In genomic region chr2:162265666-162266467, GRCh38 we compare ENCODE assay signal across 16 cellular contexts. TPM values are rescaled to one million over a fixed set of nuclear protein-coding genes. Genes with fewer than 3 reads are reported as not detected.
"Had no signal": no experiment of that assay in that cellular context is flagged by ENCODE, and none has a peak within 500 bp of the region (broad histone marks: within the 10 kb centered on the region; RNA-seq: fewer than 3 reads in every experiment).

No MANE protein-coding gene starts in this region.

- ATAC-seq: activated CD8-positive, alpha-beta T cell treated with anti-CD3 and anti-CD28 coated beads, Interleukin-2, amount 10 ng/mL, durations not matched to agents 7 days and 5 days; natural killer cell treated with Interleukin-12 subunit alpha and Interleukin-12 subunit beta and Interleukin-15 and Interleukin-18, amount 100 ng/mL, for 72 hours; right lobe of liver; stimulated activated naive CD8-positive, alpha-beta T cell treated with anti-CD3 and anti-CD28 coated beads, Interleukin-15, Interleukin-2, amounts not matched to agents 100 U/mL and 50 U/mL, for 24 hours had no signal

- DNase-seq: activated CD4-positive, alpha-beta T cell treated with anti-CD3 and anti-CD28 coated beads for 4 hours; activated CD8-positive, alpha-beta T cell treated with anti-CD3 and anti-CD28 coated beads, Interleukin-2, amount 10 ng/mL, durations not matched to agents 7 days and 5 days; activated naive CD4-positive, alpha-beta T cell treated with anti-CD3 and anti-CD28 coated beads for 36 hours; cerebellar nuclear complex; dermis blood vessel endothelial cell; endodermal cell; erythroblast; hypothalamus; nucleus accumbens; right lobe of liver; stimulated activated CD4-positive, alpha-beta T cell treated with anti-CD3 and anti-CD28 coated beads, Interleukin-2, amount 100 ng/mL, for 48 hours; stimulated activated naive CD8-positive, alpha-beta T cell treated with anti-CD3 and anti-CD28 coated beads, Interleukin-15, Interleukin-2, amounts not matched to agents 100 U/mL and 50 U/mL, for 24 hours; testis had no signal

- H3K9me3 ChIP-seq: right lobe of liver, testis had no signal

- H3K4me3 ChIP-seq: right lobe of liver, testis had no signal

- H3K27me3 ChIP-seq: right lobe of liver, testis had no signal

- H3K4me1 ChIP-seq: right lobe of liver, testis had no signal

- H3K27ac ChIP-seq: right lobe of liver, testis, VCaP had no signal

RNA-seq across cellular contexts. Expression of gene FAP, which starts 22.6 kb away (rescaled TPM):
- total RNA-seq: activated CD8-positive, alpha-beta T cell treated with anti-CD3 and anti-CD28 coated beads, Interleukin-2, amount 10 ng/mL, durations not matched to agents 7 days and 5 days; activated naive CD4-positive, alpha-beta T cell treated with anti-CD3 and anti-CD28 coated beads for 36 hours; endodermal cell; natural killer cell treated with Interleukin-12 subunit alpha and Interleukin-12 subunit beta and Interleukin-15 and Interleukin-18, amount 100 ng/mL, for 72 hours; progenitor cell of endocrine pancreas had no signal
